10 cellular contexts compared by ENCODE assay signal in the genomic region with DNA sequence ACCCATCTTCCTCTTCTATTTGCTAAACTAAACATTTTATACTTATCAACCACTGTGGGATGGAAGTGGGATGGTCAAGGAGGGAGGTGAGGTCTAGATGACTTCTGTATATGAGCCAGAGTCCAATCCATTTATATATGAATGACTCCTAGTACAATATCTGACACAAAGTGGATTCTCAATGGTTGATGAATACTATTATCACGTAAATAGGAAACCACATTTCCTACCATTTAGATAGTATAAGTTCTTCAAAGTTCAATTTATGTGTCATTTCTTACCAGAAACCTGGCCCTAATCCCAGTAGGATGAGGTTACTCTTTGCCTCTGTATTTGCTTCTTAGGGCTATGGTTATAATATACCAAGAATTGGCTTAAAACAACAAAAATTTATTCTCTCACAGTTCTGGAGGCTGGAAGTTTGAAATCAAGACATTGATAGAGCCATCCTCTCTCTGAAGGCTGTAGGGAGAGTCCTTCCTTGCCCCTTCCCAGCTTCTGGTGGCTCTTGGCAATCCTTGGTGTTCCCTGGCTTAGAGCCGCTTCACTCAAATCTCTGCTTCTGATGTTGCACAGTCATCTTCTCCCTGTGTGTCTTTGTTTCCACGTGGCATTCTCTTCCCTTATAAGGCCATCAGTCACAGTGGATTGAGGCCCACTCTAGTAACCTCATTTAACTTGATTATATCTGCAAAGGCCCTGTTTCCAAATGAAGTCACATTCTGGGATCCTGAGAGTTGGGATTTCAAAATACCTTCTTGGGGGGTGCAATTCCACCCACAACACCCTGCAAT. TPM values are rescaled to one million over a fixed set of nuclear protein-coding genes. Genes with fewer than 3 reads are reported as not detected.
DNase-seq lines count a peak whose midpoint lies in the region; TF ChIP-seq lines count a peak whose summit lies in the region.
"Had no signal": no experiment of that assay in that cellular context is flagged by ENCODE, and none has a peak within 500 bp of the region (broad histone marks: within the 10 kb centered on the region; RNA-seq: fewer than 3 reads in every experiment).

No MANE protein-coding gene starts in this region.

- peak overlapping the region in 1 of 5 experiments; percentile 1 for H3K4me3 Mint-ChIP-seq in brain
- no peak overlapping the region for H3K4me3 Mint-ChIP-seq in T-helper 2 cell treated with Interferon-gamma antibody and Interleukin-4, amounts not matched to agents 5 μg/mL and 100 μg/mL, for 36 hours

- no peaks in the 10 kb centered on the region for H3K36me3 Mint-ChIP-seq in brain
- H3K36me3 Mint-ChIP-seq in T-helper 2 cell treated with Interferon-gamma antibody and Interleukin-4, amounts not matched to agents 5 μg/mL and 100 μg/mL, for 36 hours (ENCODE audit: low read depth): no peaks in the 10 kb centered on the region

- CTCF ChIA-PET in HEK293T (lab: Yijun Ruan, JAX): no interaction called here

- POLR2A ChIA-PET in HEK293T (lab: Yijun Ruan, JAX): no interaction called here

- no peaks in the 10 kb centered on the region for H3K9me3 ChIP-seq in stomach smooth muscle (ENCODE audit: control insufficient read depth in 2 of 2, low read length in 2 of 2)

- peaks cover 0 to 3% (median 0%) of the 10 kb centered on the region in 5 experiments for H3K9me3 Mint-ChIP-seq in brain
- no peaks in the 10 kb centered on the region for H3K9me3 Mint-ChIP-seq in T-helper 2 cell treated with Interferon-gamma antibody and Interleukin-4, amounts not matched to agents 5 μg/mL and 100 μg/mL, for 36 hours

- peaks cover 38% of the 10 kb centered on the region for H3K4me1 ChIP-seq in stomach smooth muscle (ENCODE audit: control insufficient read depth, insufficient read depth, low read length)

- peak overlapping the region; percentile 98 for H3K27ac ChIP-seq in stomach smooth muscle (ENCODE audit: low read length)

- TF ChIP-seq CTCF in brain (conservative IDR thresholded peaks at IDR 0.05): no peak

- H3K9ac ChIP-seq in stomach smooth muscle (ENCODE audit: low read length in 2 of 2): peak overlapping the region; percentile 48 to 55

- H3K4me1 Mint-ChIP-seq in brain: peaks cover 24% of the 10 kb centered on the region
- H3K4me1 Mint-ChIP-seq in T-helper 2 cell treated with Interferon-gamma antibody and Interleukin-4, amounts not matched to agents 5 μg/mL and 100 μg/mL, for 36 hours (ENCODE audit: low read depth): peaks cover 6% of the 10 kb centered on the region

- H3K27me3 ChIP-seq in stomach smooth muscle (ENCODE audit: control insufficient read depth in 1 of 2, insufficient read depth in 2 of 2, low read length in 2 of 2): no peaks in the 10 kb centered on the region

- H3K36me3 ChIP-seq in stomach smooth muscle (ENCODE audit: control insufficient read depth in 2 of 2, insufficient read depth in 2 of 2, low read length in 2 of 2): no peaks in the 10 kb centered on the region

- peaks cover 8% of the 10 kb centered on the region for H3K27me3 Mint-ChIP-seq in brain
- no peaks in the 10 kb centered on the region for H3K27me3 Mint-ChIP-seq in T-helper 2 cell treated with Interferon-gamma antibody and Interleukin-4, amounts not matched to agents 5 μg/mL and 100 μg/mL, for 36 hours (ENCODE audit: low read depth)

- DNase-seq in HT1080 (ENCODE audit: low read depth): peak; percentile 87
- DNase-seq in iris pigment epithelial cell (ENCODE audit: low read depth): peak; percentile 97
- no peak for DNase-seq in NCI-H2029 treated with DMSO at 0.1 percent for 48 hours (lab: John Stamatoyannopoulos, UW)
- DNase-seq in activated CD4-positive, alpha-beta T cell treated with anti-CD3 and anti-CD28 coated beads, Interleukin-2, amount 50 U/mL, for 1 hour: no peak
- DNase-seq in T-helper 2 cell treated with Interferon-gamma antibody and Interleukin-4, amounts not matched to agents 5 μg/mL and 100 μg/mL, for 36 hours (ENCODE audit: low spot score): no peak
- no peak for DNase-seq in HEK293T (ENCODE audit: extremely low spot score)
- DNase-seq: stimulated activated CD4-positive, alpha-beta T cell treated with anti-CD3 and anti-CD28 coated beads, Interleukin-4, amount 100 ng/mL, for 4 hours had no signal

- H3K4me3 ChIP-seq in stomach smooth muscle (ENCODE audit: low read length in 2 of 2): peak overlapping the region in 1 of 2 donors; percentile 36
- H3K4me3 ChIP-seq: lung had no signal

- H3K27ac Mint-ChIP-seq in brain: peak overlapping the region in 3 of 5 experiments; percentile 45 to 73 (median 52)
- no peak overlapping the region for H3K27ac Mint-ChIP-seq in T-helper 2 cell treated with Interferon-gamma antibody and Interleukin-4, amounts not matched to agents 5 μg/mL and 100 μg/mL, for 36 hours

TF ChIP-seq in HEK293T, 16 proteins besides CTCF, POLR2A, EP300 and RAD21:
- TF ChIP-seq TARDBP (IDR thresholded peaks at IDR 0.05) (no peak), FOXM1 (IDR thresholded peaks at IDR 0.05; ENCODE audit: borderline replicate concordance) (no peak), ELF4 (IDR thresholded peaks at IDR 0.05) (no peak), ARNT (IDR thresholded peaks at IDR 0.05) (no peak), SUZ12 (IDR thresholded peaks at IDR 0.05) (no peak), CTBP1 (IDR thresholded peaks at IDR 0.05; ENCODE audit: borderline replicate concordance) (no peak)
TF ChIP-seq in HEK293T: peak in this region for 0.

RNA-seq across cellular contexts. Expression of gene RAB23, which starts 41.0 kb away (rescaled TPM):
- total RNA-seq in HT1080 (2014; rRNA removed; shearing (Covaris generic)): 10.5 and 12.8 TPM in 2 replicates
- 15.6 and 20.7 TPM in 2 replicates for polyA plus RNA-seq in HT1080 (2015; cell fraction: cytosol; rRNA removed)
- polyA plus RNA-seq in HT1080 (2015; cell fraction: nucleus; rRNA removed): 13.3 and 13.8 TPM in 2 replicates
- polyA plus RNA-seq in brain (ENCODE audit: insufficient read depth, low read depth, low replicate concordance): 4.7 TPM

RNA-seq across cellular contexts. Expression of gene PRIM2, which starts 54.3 kb away (rescaled TPM):
- total RNA-seq in HT1080 (2014; rRNA removed; shearing (Covaris generic)): 48.2 and 58.5 TPM in 2 replicates
- polyA plus RNA-seq in HT1080 (2015; cell fraction: cytosol; rRNA removed): 37.1 and 38.5 TPM in 2 replicates
- polyA plus RNA-seq in HT1080 (2015; cell fraction: nucleus; rRNA removed): 54.0 and 65.3 TPM in 2 replicates
- polyA plus RNA-seq in brain (ENCODE audit: insufficient read depth, low read depth, low replicate concordance): 15.0 TPM

Comparison
In these comparisons a context has a peak if more than half of its experiments do, and no peak if none do; other contexts are left out.
1. DNase-seq: peak in HT1080 (single experiment) and iris pigment epithelial cell (single experiment); none in NCI-H2029 treated with DMSO at 0.1 percent for 48 hours (single experiment), activated CD4-positive, alpha-beta T cell treated with anti-CD3 and anti-CD28 coated beads, Interleukin-2, amount 50 U/mL, for 1 hour (single experiment), T-helper 2 cell treated with Interferon-gamma antibody and Interleukin-4, amounts not matched to agents 5 μg/mL and 100 μg/mL, for 36 hours (single experiment) and HEK293T (single experiment).